ENCODE assay signal across 8 cellular contexts in genomic region chr4:68375667-68376559, GRCh38. TPM values are rescaled to one million over a fixed set of nuclear protein-coding genes. Genes with fewer than 3 reads are reported as not detected.
DNase-seq lines count a peak whose midpoint lies in the region; ATAC-seq and TF ChIP-seq lines count a peak whose summit lies in the region.

No MANE protein-coding gene starts in this region.

- CTCF ChIA-PET in CD8-positive, alpha-beta T cell (lab: Charles Lee) = interaction anchor here (0.6 to 5.5 kb wide), 35 partner anchors 9 to 629 kb away, joined by 3 to 56 read pairs (median 5); partner anchors contain the start of gene YTHDC1
- CTCF ChIA-PET in activated CD8-positive, alpha-beta memory T cell treated with anti-CD3 and anti-CD28 coated beads, Interleukin-2, amount 10 ng/mL, durations not matched to agents 7 days and 5 days (lab: Charles Lee) = interaction anchor here (0.7 to 3.5 kb wide), 18 partner anchors 12 to 130 kb away, joined by 3 to 30 read pairs (median 4); partner anchors contain the start of gene TMPRSS11B

- H3K27ac ChIP-seq in CD8-positive, alpha-beta T cell (ENCODE audit: low read depth, low read length) = no peak overlapping the region
- no peak overlapping the region for H3K27ac ChIP-seq in endodermal cell (ENCODE audit: low read depth, low read length)
- H3K27ac ChIP-seq in mesendoderm (ENCODE audit: low read depth, low read length) = no peak overlapping the region

- H3K27ac Mint-ChIP-seq in CD8-positive, alpha-beta T cell = no peak overlapping the region
- no peak overlapping the region for H3K27ac Mint-ChIP-seq in activated CD8-positive, alpha-beta memory T cell treated with anti-CD3 and anti-CD28 coated beads, Interleukin-2, amount 10 ng/mL, durations not matched to agents 7 days and 5 days
- peak overlapping the region; percentile 72 for H3K27ac Mint-ChIP-seq in endodermal cell

- no peak overlapping the region for H2BK5ac ChIP-seq in mesendoderm (ENCODE audit: low read length)

- H3K36me3 Mint-ChIP-seq in CD8-positive, alpha-beta T cell = no peaks in the 10 kb centered on the region
- no peaks in the 10 kb centered on the region for H3K36me3 Mint-ChIP-seq in activated CD8-positive, alpha-beta memory T cell treated with anti-CD3 and anti-CD28 coated beads, Interleukin-2, amount 10 ng/mL, durations not matched to agents 7 days and 5 days
- H3K36me3 Mint-ChIP-seq in endodermal cell (ENCODE audit: low read depth) = no peaks in the 10 kb centered on the region

- peak; percentile 87 for TF ChIP-seq CTCF in CD8-positive, alpha-beta T cell (IDR thresholded peaks at IDR 0.05)
- TF ChIP-seq CTCF in endodermal cell (conservative IDR thresholded peaks at IDR 0.05) = peak; percentile 93

- no peak overlapping the region for H2AK5ac ChIP-seq in mesendoderm (ENCODE audit: low read length)

- peaks cover 4% of the 10 kb centered on the region for H3K4me1 ChIP-seq in CD8-positive, alpha-beta T cell (ENCODE audit: insufficient read depth, low read length)
- H3K4me1 ChIP-seq in endodermal cell (ENCODE audit: control insufficient read depth, insufficient read depth, low read length) (peaks cover 3% of the 10 kb centered on the region), mesendoderm (ENCODE audit: control insufficient read depth, low read depth, low read length) (no peaks in the 10 kb centered on the region)

- peak overlapping the region; percentile 25 for H3K4me2 ChIP-seq in mesendoderm (ENCODE audit: low read length)

- H3K27me3 Mint-ChIP-seq in CD8-positive, alpha-beta T cell (ENCODE audit: low read depth) = no peaks in the 10 kb centered on the region
- H3K27me3 Mint-ChIP-seq in activated CD8-positive, alpha-beta memory T cell treated with anti-CD3 and anti-CD28 coated beads, Interleukin-2, amount 10 ng/mL, durations not matched to agents 7 days and 5 days = peaks cover 6% of the 10 kb centered on the region
- no peaks in the 10 kb centered on the region for H3K27me3 Mint-ChIP-seq in endodermal cell (ENCODE audit: insufficient read depth)

- H3K9ac ChIP-seq in endodermal cell (ENCODE audit: extremely low read depth, low read length, poor library complexity, severe bottlenecking) = no peak overlapping the region
- peak overlapping the region; percentile 18 for H3K9ac ChIP-seq in mesendoderm (ENCODE audit: low read length)

- no peaks in the 10 kb centered on the region for H3K79me2 ChIP-seq in mesendoderm (ENCODE audit: control insufficient read depth, insufficient read depth, low read length)

- no peak overlapping the region for H4K8ac ChIP-seq in mesendoderm (ENCODE audit: low read depth, low read length)

- no peaks in the 10 kb centered on the region for H3K36me3 ChIP-seq in CD8-positive, alpha-beta T cell (ENCODE audit: insufficient read depth, low read length)
- H3K36me3 ChIP-seq in endodermal cell (ENCODE audit: control insufficient read depth, insufficient read depth, low read length) (no peaks in the 10 kb centered on the region), mesendoderm (ENCODE audit: control insufficient read depth, insufficient read depth, low read length) (no peaks in the 10 kb centered on the region)

- H3K56ac ChIP-seq in mesendoderm (ENCODE audit: low read length) = peak overlapping the region; percentile 54

- no peaks in the 10 kb centered on the region for H3K9me3 ChIP-seq in CD8-positive, alpha-beta T cell (ENCODE audit: low read length)
- peaks cover 9% of the 10 kb centered on the region for H3K9me3 ChIP-seq in endodermal cell (ENCODE audit: control insufficient read depth, low read length)

- POLR2A ChIA-PET in CD8-positive, alpha-beta T cell (lab: Charles Lee) = interaction anchor here (1.7 to 2.0 kb wide), 2 partner anchors 12 to 23 kb away, joined by 4 read pairs; no protein-coding TSS in a partner anchor

- H3K4me3 ChIP-seq in CD8-positive, alpha-beta T cell (ENCODE audit: low read depth, low read length) = peak overlapping the region; percentile 25
- H3K4me3 ChIP-seq in endodermal cell (ENCODE audit: low read length) = peak overlapping the region; percentile 66
- H3K4me3 ChIP-seq in mesendoderm (ENCODE audit: low read length) = no peak overlapping the region

- peak in 6 of 7 experiments; percentile 6 to 63 (median 48) for DNase-seq in CD8-positive, alpha-beta T cell
- DNase-seq in NCI-H524 treated with DMSO at 0.1 percent for 48 hours (lab: John Stamatoyannopoulos, UW) (peak; percentile 36), endodermal cell (peak; percentile 84), mesendoderm (peak; percentile 82), superior temporal gyrus (ENCODE audit: extremely low spot score) (peak; percentile 87)
- DNase-seq in activated CD8-positive, alpha-beta memory T cell treated with anti-CD3 and anti-CD28 coated beads, Interleukin-2, amount 10 ng/mL, durations not matched to agents 7 days and 5 days = peak; percentile 64

- H3K4me1 Mint-ChIP-seq in CD8-positive, alpha-beta T cell (ENCODE audit: low read depth) = peaks cover 14% of the 10 kb centered on the region
- peaks cover 20% of the 10 kb centered on the region for H3K4me1 Mint-ChIP-seq in activated CD8-positive, alpha-beta memory T cell treated with anti-CD3 and anti-CD28 coated beads, Interleukin-2, amount 10 ng/mL, durations not matched to agents 7 days and 5 days
- H3K4me1 Mint-ChIP-seq in endodermal cell = peaks cover 49% of the 10 kb centered on the region

- H3K27me3 ChIP-seq in CD8-positive, alpha-beta T cell (ENCODE audit: insufficient read depth, low read length) = no peaks in the 10 kb centered on the region
- H3K27me3 ChIP-seq in endodermal cell (ENCODE audit: control insufficient read depth, insufficient read depth, low read length, poor library complexity, severe bottlenecking) (no peaks in the 10 kb centered on the region), mesendoderm (ENCODE audit: insufficient read depth, low read length, poor library complexity) (no peaks in the 10 kb centered on the region)

- peak; percentile 90 for ATAC-seq in CD8-positive, alpha-beta T cell
- ATAC-seq in GM19035 (IDR thresholded peaks at IDR 0.05; ENCODE audit: unreplicated experiment) (peak; percentile 92), HG03175 (IDR thresholded peaks at IDR 0.05; ENCODE audit: unreplicated experiment) (peak; percentile 84)
- peak; percentile 88 for ATAC-seq in activated CD8-positive, alpha-beta memory T cell treated with anti-CD3 and anti-CD28 coated beads, Interleukin-2, amount 10 ng/mL, durations not matched to agents 7 days and 5 days

- no peak overlapping the region for H2BK120ac ChIP-seq in mesendoderm (ENCODE audit: low read depth, low read length)

- H3K4me3 Mint-ChIP-seq in CD8-positive, alpha-beta T cell = peak overlapping the region; percentile 85
- peak overlapping the region; percentile 70 for H3K4me3 Mint-ChIP-seq in activated CD8-positive, alpha-beta memory T cell treated with anti-CD3 and anti-CD28 coated beads, Interleukin-2, amount 10 ng/mL, durations not matched to agents 7 days and 5 days
- H3K4me3 Mint-ChIP-seq in endodermal cell = peak overlapping the region; percentile 61

- H3K9me3 Mint-ChIP-seq in CD8-positive, alpha-beta T cell = no peaks in the 10 kb centered on the region
- H3K9me3 Mint-ChIP-seq in activated CD8-positive, alpha-beta memory T cell treated with anti-CD3 and anti-CD28 coated beads, Interleukin-2, amount 10 ng/mL, durations not matched to agents 7 days and 5 days (ENCODE audit: low read depth) = no peaks in the 10 kb centered on the region
- peaks cover 5% of the 10 kb centered on the region for H3K9me3 Mint-ChIP-seq in endodermal cell

- intact Hi-C loops in CD8-positive, alpha-beta T cell (cut with DNase I, micrococcal nuclease) = loop anchor here (1.0 to 5.0 kb wide), 5 partner anchors 34 to 104 kb away; no protein-coding TSS in a partner anchor

- peak overlapping the region; percentile 55 for H3K4ac ChIP-seq in mesendoderm (ENCODE audit: low read depth, low read length)

- no peak overlapping the region for H4K5ac ChIP-seq in mesendoderm (ENCODE audit: low read length)

- WGBS in endodermal cell (ENCODE audit: insufficient coverage in 1 of 2, insufficient read length in 1 of 2), 2 experiments = 21 to 31% methylated on average over 15 to 19 of the region's 19 CpGs
- no CpG with 5 or more reads among the region's 19 CpGs for whole genome bisulfite sequencing in mesendoderm (ENCODE audit: extremely low coverage, insufficient coverage, low lambda C conversion rate)

- no peak overlapping the region for H3K23ac ChIP-seq in mesendoderm (ENCODE audit: low read length)

- no peaks in the 10 kb centered on the region for H3K79me1 ChIP-seq in mesendoderm (ENCODE audit: low read length)

- H2BK15ac ChIP-seq in mesendoderm (replicated peaks; ENCODE audit: low read depth) = no peak overlapping the region

- no peak overlapping the region for H3K18ac ChIP-seq in mesendoderm (ENCODE audit: low read length)

RNA-seq across cellular contexts. Expression of gene YTHDC1, which starts 26.0 kb away (rescaled TPM):
- total RNA-seq in CD8-positive, alpha-beta T cell = 100 to 1,000 TPM; 392 to 396 TPM
- 10 to 100 TPM; 70.7 to 76.6 TPM for total RNA-seq in activated CD8-positive, alpha-beta memory T cell treated with anti-CD3 and anti-CD28 coated beads, Interleukin-2, amount 10 ng/mL, durations not matched to agents 7 days and 5 days
- 100 to 1,000 TPM; 170 to 184 TPM for total RNA-seq in endodermal cell
- polyA plus RNA-seq in endodermal cell (2013, experiment 1 of 2) = 95.2 TPM
- polyA plus RNA-seq in endodermal cell (2013, experiment 2 of 2) = 83.8 TPM
- polyA plus RNA-seq in mesendoderm (2013, experiment 1 of 2) = 86.3 TPM
- polyA plus RNA-seq in mesendoderm (2013, experiment 2 of 2) = 87.6 TPM

Comparison
In these comparisons a context has a peak if more than half of its experiments do, and no peak if none do; other contexts are left out.
1. DNase-seq: peak in every context shown above with its lines; median percentile 87 in superior temporal gyrus; 84 in endodermal cell; 82 in mesendoderm; 64 in activated CD8-positive, alpha-beta memory T cell treated with anti-CD3 and anti-CD28 coated beads, Interleukin-2, amount 10 ng/mL, durations not matched to agents 7 days and 5 days; 48 in CD8-positive, alpha-beta T cell; 36 in NCI-H524 treated with DMSO at 0.1 percent for 48 hours.